ENCODE assay signal across 10 cellular contexts in the genomic region with DNA sequence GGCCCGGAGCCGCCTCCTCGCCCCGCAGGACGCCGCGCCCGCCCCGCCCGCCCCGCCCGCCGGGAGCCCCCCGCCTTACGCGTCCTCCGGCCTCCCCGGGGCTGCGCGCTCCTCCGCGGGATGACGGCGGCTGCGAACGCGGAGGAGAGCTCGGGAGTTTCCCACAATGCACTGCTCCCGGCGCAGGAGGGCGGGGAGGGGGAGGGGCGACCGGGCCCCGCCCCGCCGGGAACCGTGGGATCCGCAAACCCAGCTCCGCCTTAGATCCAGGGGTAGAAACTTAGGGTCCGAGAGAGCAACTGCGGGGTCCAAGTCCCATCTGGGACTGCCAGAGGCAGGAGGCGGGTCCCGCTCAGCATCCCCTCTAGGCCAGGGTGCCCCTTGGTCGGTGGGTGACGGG. TPM values are rescaled to one million over a fixed set of nuclear protein-coding genes. Genes with fewer than 3 reads are reported as not detected.
DNase-seq lines count a peak whose midpoint lies in the region; ATAC-seq and TF ChIP-seq lines count a peak whose summit lies in the region.
"Had no signal": no experiment of that assay in that cellular context is flagged by ENCODE, and none has a peak within 500 bp of the region (broad histone marks: within the 10 kb centered on the region; RNA-seq: fewer than 3 reads in every experiment).

A gene (minus strand): TSS at position 140 of the 400 bp plus-strand sequence. CDS start 1,514 bp downstream, outside the sequence.

- CTCF ChIA-PET in T-cell (lab: Charles Lee), result no interaction called here

- H3K4me3 ChIP-seq in epithelial cell of esophagus (ENCODE audit: low read length) (no peak within 1 kb of the TSS), skeletal muscle satellite cell (ENCODE audit: low read length) (peak within 1 kb of the TSS; percentile 42)

- peak within 1 kb of the TSS; percentile 29 for H3K4me2 ChIP-seq in skeletal muscle satellite cell (ENCODE audit: low read length)

- no peaks in the 10 kb centered on the region for H3K9me3 Mint-ChIP-seq in T-cell
- H3K9me3 Mint-ChIP-seq: naive B cell had no signal

- peaks cover 0 to 10% (median 5%) of the 10 kb centered on the region in 3 donors for H3K4me1 Mint-ChIP-seq in T-cell

- H3K27ac Mint-ChIP-seq in T-cell, result no peak within 1 kb of the TSS

- H3K36me3 Mint-ChIP-seq in T-cell, result peaks cover 3% of the 10 kb centered on the region
- H3K36me3 Mint-ChIP-seq: naive B cell had no signal

- ATAC-seq in T-cell (replicated peaks in 1 of 4) (peak; percentile 44 to 63 (median 48)), HG02840 (IDR thresholded peaks at IDR 0.05; ENCODE audit: low FRiP score, unreplicated experiment) (no peak), GM18907 (IDR thresholded peaks at IDR 0.05; ENCODE audit: unreplicated experiment) (no peak), HG02973 (IDR thresholded peaks at IDR 0.05; ENCODE audit: unreplicated experiment) (no peak)

- TF ChIP-seq CTCF in epithelial cell of esophagus (IDR thresholded peaks at IDR 0.05; ENCODE audit: insufficient read depth, low read depth, low read length, missing control alignments), result no peak

- DNase-seq in NCI-H2196 (lab: John Stamatoyannopoulos, UW; ENCODE audit: unreplicated experiment) (peak; percentile 57), NCI-H2196 treated with DMSO at 0.1 percent for 48 hours (lab: John Stamatoyannopoulos, UW; ENCODE audit: unreplicated experiment) (no peak), T-cell (peak in 2 of 34 experiments; percentile 24 to 29), epithelial cell of esophagus (ENCODE audit: low read depth) (peak; percentile 44)
- DNase-seq: DND-41, naive B cell had no signal

- peaks cover 0 to 7% of the 10 kb centered on the region in 2 donors for H3K27me3 Mint-ChIP-seq in T-cell
- H3K27me3 Mint-ChIP-seq: naive B cell had no signal

- H3K4me3 Mint-ChIP-seq in T-cell, result peak within 1 kb of the TSS in 1 of 3 donors; percentile 21

- H3K27me3 ChIP-seq in skeletal muscle satellite cell (ENCODE audit: control insufficient read depth, insufficient read depth, low read length), result no peaks in the 10 kb centered on the region

- no peaks in the 10 kb centered on the region for H3K9me3 ChIP-seq in skeletal muscle satellite cell (replicated peaks; ENCODE audit: low read length)

- no peak within 1 kb of the TSS for H3K9ac ChIP-seq in skeletal muscle satellite cell (ENCODE audit: low read depth, low read length)

- peaks cover 18% of the 10 kb centered on the region for H3K4me1 ChIP-seq in skeletal muscle satellite cell (ENCODE audit: control insufficient read depth, insufficient read depth, low read length)

- POLR2A ChIA-PET in T-cell (lab: Charles Lee), result interaction anchor here in 1 of 2 donors (0.6 kb wide), 1 partner anchor 20 kb away, joined by 3 read pairs; a partner anchor contains a TSS

- peaks cover 13% of the 10 kb centered on the region for H3K36me3 ChIP-seq in skeletal muscle satellite cell (ENCODE audit: insufficient read depth, low read length)

RNA-seq across cellular contexts. Expression of the gene that starts here (rescaled TPM):
- total RNA-seq in T-cell, result under 1 TPM in 3 of 5 donors, not detected in 2; 0.18 to 0.28 (median 0.20) TPM
- total RNA-seq in skeletal muscle satellite cell (2012; rRNA removed), result 0.66 and 2.8 TPM in 2 replicates

Comparison
In these comparisons a context has a peak if more than half of its experiments do, and no peak if none do; other contexts are left out.
1. Peak in ATAC-seq in T-cell; RNA of the gene not detected or under 1 TPM.